Comparison of ENCODE assay signal across 28 cellular contexts in the genomic region with DNA sequence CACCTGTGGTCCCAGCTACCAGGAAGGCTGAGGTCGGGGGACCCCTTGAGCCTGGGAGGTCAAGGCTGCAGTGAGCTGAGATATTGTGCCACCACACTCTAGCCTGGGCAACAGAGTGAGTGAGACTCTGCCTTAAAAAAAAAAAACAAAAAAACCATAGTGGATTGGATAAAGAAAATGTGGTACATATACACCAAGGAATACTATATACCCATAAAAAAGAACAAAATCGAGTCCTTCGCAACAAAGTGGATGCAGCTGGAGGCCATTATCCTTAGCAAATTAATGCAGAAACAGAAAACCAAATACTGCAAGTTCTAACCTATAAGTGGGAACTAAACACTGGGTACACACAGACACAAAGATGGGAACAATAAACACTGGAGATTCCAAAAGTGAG.
"Had no signal": no experiment of that assay in that cellular context is flagged by ENCODE, and none has a peak within 500 bp of the region (broad histone marks: within the 10 kb centered on the region; RNA-seq: fewer than 3 reads in every experiment).

No MANE protein-coding gene starts in this region.

- H3K4me2 ChIP-seq: hepatocyte had no signal

- FAIRE-seq: endometrium, frontal cortex had no signal

- H2AFZ ChIP-seq: hepatocyte had no signal

- DNase-seq: colonic mucosa; cortex of kidney; dermis blood vessel endothelial cell; dorsolateral prefrontal cortex; effector CD4-positive, alpha-beta T cell; effector CD8-positive, alpha-beta T cell; effector memory CD4-positive, alpha-beta T cell; effector memory CD8-positive, alpha-beta T cell; endodermal cell; erythroblast; esophagus squamous epithelium; foreskin fibroblast; foreskin keratinocyte; foreskin melanocyte; gastrocnemius medialis; glutamatergic neuron; head of caudate nucleus; heart left ventricle; heart right ventricle had no signal

- H3K4me1 ChIP-seq: colonic mucosa, esophagus muscularis mucosa, esophagus squamous epithelium, foreskin keratinocyte, gastrocnemius medialis, gastroesophageal sphincter, heart left ventricle, heart right ventricle had no signal

- H3K27ac Mint-ChIP-seq: dendritic cell treated with granulocyte-macrophage colony-stimulating factor and Interleukin-4, amounts not matched to agents 40 ng/mL and 50 ng/mL, for 4 days; endodermal cell had no signal

- H3K9me3 Mint-ChIP-seq: dendritic cell treated with granulocyte-macrophage colony-stimulating factor and Interleukin-4, amounts not matched to agents 40 ng/mL and 50 ng/mL, for 4 days; effector memory CD8-positive, alpha-beta T cell had no signal

- H3K27me3 Mint-ChIP-seq: dendritic cell treated with granulocyte-macrophage colony-stimulating factor and Interleukin-4, amounts not matched to agents 40 ng/mL and 50 ng/mL, for 4 days; effector memory CD8-positive, alpha-beta T cell had no signal

- H3K27me3 ChIP-seq: colonic mucosa, dorsolateral prefrontal cortex, esophagus muscularis mucosa, esophagus squamous epithelium, foreskin keratinocyte, gastrocnemius medialis, gastroesophageal sphincter, heart left ventricle, heart right ventricle, hepatocyte had no signal

- H3K4me3 Mint-ChIP-seq: dendritic cell treated with granulocyte-macrophage colony-stimulating factor and Interleukin-4, amounts not matched to agents 40 ng/mL and 50 ng/mL, for 4 days; effector memory CD8-positive, alpha-beta T cell; endodermal cell had no signal

- H3K79me2 ChIP-seq: hepatocyte had no signal

- H3K9me3 ChIP-seq: colonic mucosa, esophagus muscularis mucosa, esophagus squamous epithelium, gastrocnemius medialis, gastroesophageal sphincter, heart left ventricle had no signal

- H3K4me3 ChIP-seq: colonic mucosa, coronary artery, dorsolateral prefrontal cortex, esophagus muscularis mucosa, esophagus squamous epithelium, gastrocnemius medialis, gastroesophageal sphincter, heart left ventricle, heart right ventricle, hepatocyte had no signal

- H3K27ac ChIP-seq: colonic mucosa, coronary artery, dorsolateral prefrontal cortex, epithelial cell of prostate, esophagus muscularis mucosa, esophagus squamous epithelium, foreskin keratinocyte, gastrocnemius medialis, gastroesophageal sphincter, heart left ventricle, heart right ventricle, hepatocyte had no signal

- H3K4me1 Mint-ChIP-seq: endodermal cell had no signal

- H3K36me3 ChIP-seq: colonic mucosa had no signal

- ATAC-seq: effector memory CD8-positive, alpha-beta T cell; esophagus mucosa; foreskin keratinocyte; gastrocnemius medialis; gastroesophageal sphincter; heart left ventricle; heart right ventricle had no signal
